35 cellular contexts compared by ENCODE assay signal in the genomic region with DNA sequence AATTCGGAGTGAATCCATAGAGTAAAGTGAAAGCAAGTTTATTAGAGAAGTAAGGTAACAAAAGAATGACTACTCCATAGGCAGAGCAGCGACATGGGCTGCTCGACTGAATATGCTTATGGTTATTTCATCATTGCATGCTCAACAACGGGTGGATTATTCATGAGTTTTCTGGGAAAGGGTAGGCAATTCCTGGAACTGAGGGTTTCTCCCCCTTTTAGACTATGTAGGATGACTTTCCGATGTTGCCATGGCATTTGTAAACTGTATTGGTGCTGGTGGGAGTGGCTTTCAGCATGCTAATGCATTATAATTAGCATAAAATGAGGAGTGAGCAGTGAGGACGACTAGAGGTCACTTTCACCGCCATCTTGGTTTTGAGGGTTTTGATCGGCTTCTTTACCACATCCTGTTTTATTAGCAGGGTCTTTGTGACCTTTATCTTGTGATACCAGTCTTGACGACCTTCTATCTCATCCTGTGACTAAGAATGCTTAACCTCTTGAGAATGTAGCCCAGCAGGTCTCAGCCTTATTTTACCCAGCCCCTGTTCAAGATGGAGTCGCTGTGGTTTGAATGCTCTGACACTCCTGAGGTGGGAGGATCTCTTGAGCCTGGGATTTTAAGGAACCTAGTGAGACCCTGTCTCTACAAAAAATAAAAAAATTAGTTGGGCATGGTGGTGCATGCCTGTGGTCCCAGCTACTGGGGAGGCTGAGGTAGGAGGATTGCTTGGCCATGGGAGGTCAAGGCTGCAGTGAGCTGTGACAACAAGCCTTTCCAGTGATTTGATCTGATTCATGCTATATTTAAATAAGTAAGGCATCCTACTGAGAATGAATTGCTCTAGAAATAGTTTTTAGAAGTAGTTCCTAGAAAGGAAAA. TPM values are rescaled to one million over a fixed set of nuclear protein-coding genes. Genes with fewer than 3 reads are reported as not detected.
"Had no signal": no experiment of that assay in that cellular context is flagged by ENCODE, and none has a peak within 500 bp of the region (broad histone marks: within the 10 kb centered on the region; RNA-seq: fewer than 3 reads in every experiment).

No MANE protein-coding gene starts in this region.

- H3K4me1 Mint-ChIP-seq: activated CD4-positive, alpha-beta T cell treated with anti-CD3 and anti-CD28 coated beads for 36 hours; activated CD4-positive, alpha-beta T cell treated with anti-CD3 and anti-CD28 coated beads, Interleukin-2, amount 10 ng/mL, durations not matched to agents 24 days and 14 days; activated CD8-positive, alpha-beta memory T cell treated with anti-CD3 and anti-CD28 coated beads, Interleukin-2, amount 10 ng/mL, durations not matched to agents 7 days and 5 days; activated naive CD4-positive, alpha-beta T cell treated with anti-CD3 and anti-CD28 coated beads, Interleukin-2, amount 50 U/mL, for 24 hours; activated naive CD8-positive, alpha-beta T cell treated with anti-CD3 and anti-CD28 coated beads, Interleukin-2, amount 10 ng/mL, durations not matched to agents 7 days and 5 days; T-helper 17 cell had no signal

- H3K27ac ChIP-seq: ascending aorta, breast epithelium, cardiac muscle cell, colonic mucosa, heart left ventricle had no signal

- H3K36me3 ChIP-seq: ascending aorta, breast epithelium, cardiac muscle cell, colonic mucosa, heart left ventricle had no signal

- H3K36me3 Mint-ChIP-seq: activated CD4-positive, alpha-beta memory T cell treated with anti-CD3 and anti-CD28 coated beads for 36 hours; activated CD8-positive, alpha-beta memory T cell treated with anti-CD3 and anti-CD28 coated beads, Interleukin-2, amount 10 ng/mL, durations not matched to agents 7 days and 5 days; activated naive CD4-positive, alpha-beta T cell treated with anti-CD3 and anti-CD28 coated beads, Interleukin-2, amount 50 U/mL, for 24 hours; activated naive CD8-positive, alpha-beta T cell treated with anti-CD3 and anti-CD28 coated beads, Interleukin-2, amount 10 ng/mL, durations not matched to agents 7 days and 5 days; brain had no signal

- FAIRE-seq: endometrium, frontal cortex had no signal

- H3K9me3 ChIP-seq: ascending aorta, breast epithelium, colonic mucosa, heart left ventricle had no signal

- H3K27me3 Mint-ChIP-seq: activated CD4-positive, alpha-beta memory T cell treated with anti-CD3 and anti-CD28 coated beads for 36 hours had no signal

- H3K27me3 ChIP-seq: ascending aorta, breast epithelium, colonic mucosa had no signal

- H3K4me3 ChIP-seq: ascending aorta, breast epithelium, cardiac muscle cell, colonic mucosa, heart left ventricle had no signal

- DNase-seq: activated CD4-positive, alpha-beta memory T cell treated with anti-CD3 and anti-CD28 coated beads for 36 hours; activated CD4-positive, alpha-beta T cell treated with anti-CD3 and anti-CD28 coated beads for 36 hours; activated CD4-positive, alpha-beta T cell treated with anti-CD3 and anti-CD28 coated beads, Interleukin-2, amount 10 ng/mL, durations not matched to agents 24 days and 14 days; activated CD4-positive, CD25-positive, alpha-beta regulatory T cell; activated CD4-positive, CD25-positive, alpha-beta regulatory T cell treated with anti-CD3 and anti-CD28 coated beads, Interleukin-2, amount 50 U/mL, for 72 hours; activated CD8-positive, alpha-beta memory T cell treated with anti-CD3 and anti-CD28 coated beads, Interleukin-2, amount 10 ng/mL, durations not matched to agents 7 days and 5 days; activated CD8-positive, alpha-beta memory T cell treated with anti-CD3 and anti-CD28 coated beads, Interleukin-2, amount 50 U/mL, for 4 hours; activated CD8-positive, alpha-beta T cell treated with anti-CD3 and anti-CD28 coated beads, Interleukin-2, amount 10 ng/mL, durations not matched to agents 7 days and 5 days; activated effector memory CD4-positive, alpha-beta T cell treated with anti-CD3 and anti-CD28 coated beads, Interleukin-2, amount 50 U/mL, for 16 hours; activated naive CD4-positive, alpha-beta T cell treated with anti-CD3 and anti-CD28 coated beads for 36 hours; activated naive CD8-positive, alpha-beta T cell treated with anti-CD3 and anti-CD28 coated beads, Interleukin-2, amount 10 ng/mL, durations not matched to agents 7 days and 5 days; activated T-cell treated with anti-CD3 and anti-CD28 coated beads, Interleukin-2, amount 50 U/mL, for 1 hour; activated T-cell treated with anti-CD3 and anti-CD28 coated beads, Interleukin-2, amount 50 U/mL, for 48 hours; central memory CD4-positive, alpha-beta T cell; cerebellar nuclear complex; colonic mucosa; effector CD8-positive, alpha-beta T cell; foreskin fibroblast; glutamatergic neuron; heart left ventricle; T-helper 1 cell; T-helper 17 cell; T1000 had no signal

- ATAC-seq: activated CD4-positive, alpha-beta T cell treated with anti-CD3 and anti-CD28 coated beads for 36 hours; activated CD8-positive, alpha-beta memory T cell treated with anti-CD3 and anti-CD28 coated beads, Interleukin-2, amount 10 ng/mL, durations not matched to agents 7 days and 5 days; activated CD8-positive, alpha-beta T cell treated with anti-CD3 and anti-CD28 coated beads, Interleukin-2, amount 10 ng/mL, durations not matched to agents 7 days and 5 days; esophagus mucosa; heart left ventricle; T-helper 17 cell had no signal

- H3K4me3 Mint-ChIP-seq: activated CD4-positive, alpha-beta memory T cell treated with anti-CD3 and anti-CD28 coated beads for 36 hours; activated CD4-positive, alpha-beta T cell treated with anti-CD3 and anti-CD28 coated beads for 36 hours; activated CD4-positive, alpha-beta T cell treated with anti-CD3 and anti-CD28 coated beads, Interleukin-2, amount 10 ng/mL, durations not matched to agents 24 days and 14 days; activated CD8-positive, alpha-beta memory T cell treated with anti-CD3 and anti-CD28 coated beads, Interleukin-2, amount 10 ng/mL, durations not matched to agents 7 days and 5 days; activated CD8-positive, alpha-beta T cell treated with anti-CD3 and anti-CD28 coated beads, Interleukin-2, amount 10 ng/mL, durations not matched to agents 7 days and 5 days; activated naive CD4-positive, alpha-beta T cell treated with anti-CD3 and anti-CD28 coated beads for 36 hours; activated naive CD4-positive, alpha-beta T cell treated with anti-CD3 and anti-CD28 coated beads, Interleukin-2, amount 50 U/mL, for 24 hours; activated naive CD8-positive, alpha-beta T cell treated with anti-CD3 and anti-CD28 coated beads, Interleukin-2, amount 10 ng/mL, durations not matched to agents 7 days and 5 days; activated T-helper 1 cell treated with anti-CD3 and anti-CD28 coated beads, Interleukin-12 subunit alpha, Interleukin-12 subunit beta, Interleukin-2, Interleukin-4 antibody, amounts not matched to agents 30 ng/mL and 10 ng/mL and 1 ng/mL, durations not matched to agents 14 hours and 24 hours and 36 hours; brain; T-helper 17 cell; T-helper 2 cell treated with Interferon-gamma antibody and Interleukin-4, amounts not matched to agents 5 μg/mL and 100 μg/mL, for 36 hours had no signal

- H3K9me3 Mint-ChIP-seq: activated CD4-positive, alpha-beta memory T cell treated with anti-CD3 and anti-CD28 coated beads for 36 hours; activated CD4-positive, alpha-beta T cell treated with anti-CD3 and anti-CD28 coated beads, Interleukin-2, amount 10 ng/mL, durations not matched to agents 24 days and 14 days; activated naive CD4-positive, alpha-beta T cell treated with anti-CD3 and anti-CD28 coated beads for 36 hours; activated naive CD4-positive, alpha-beta T cell treated with anti-CD3 and anti-CD28 coated beads, Interleukin-2, amount 50 U/mL, for 24 hours; activated naive CD8-positive, alpha-beta T cell treated with anti-CD3 and anti-CD28 coated beads, Interleukin-2, amount 10 ng/mL, durations not matched to agents 7 days and 5 days; activated T-helper 1 cell treated with anti-CD3 and anti-CD28 coated beads, Interleukin-12 subunit alpha, Interleukin-12 subunit beta, Interleukin-2, Interleukin-4 antibody, amounts not matched to agents 30 ng/mL and 10 ng/mL and 1 ng/mL, durations not matched to agents 14 hours and 24 hours and 36 hours; activated T-helper 2 cell treated with anti-CD3 and anti-CD28 coated beads, Interferon-gamma antibody, Interleukin-2, Interleukin-4, amounts not matched to agents 10 μg/mL and 5 μg/mL and 100 μg/mL, durations not matched to agents 14 hours and 24 hours and 36 hours; T-helper 2 cell treated with Interferon-gamma antibody and Interleukin-4, amounts not matched to agents 5 μg/mL and 100 μg/mL, for 36 hours had no signal

- H3K4me1 ChIP-seq: ascending aorta, breast epithelium, colonic mucosa, heart left ventricle had no signal

- H3K27ac Mint-ChIP-seq: activated CD4-positive, alpha-beta memory T cell treated with anti-CD3 and anti-CD28 coated beads for 36 hours; activated CD4-positive, alpha-beta T cell treated with anti-CD3 and anti-CD28 coated beads for 36 hours; activated CD4-positive, alpha-beta T cell treated with anti-CD3 and anti-CD28 coated beads, Interleukin-2, amount 10 ng/mL, durations not matched to agents 24 days and 14 days; activated CD8-positive, alpha-beta memory T cell treated with anti-CD3 and anti-CD28 coated beads, Interleukin-2, amount 10 ng/mL, durations not matched to agents 7 days and 5 days; activated CD8-positive, alpha-beta T cell treated with anti-CD3 and anti-CD28 coated beads, Interleukin-2, amount 10 ng/mL, durations not matched to agents 7 days and 5 days; activated naive CD4-positive, alpha-beta T cell treated with anti-CD3 and anti-CD28 coated beads for 36 hours; activated naive CD4-positive, alpha-beta T cell treated with anti-CD3 and anti-CD28 coated beads, Interleukin-2, amount 50 U/mL, for 24 hours; activated naive CD8-positive, alpha-beta T cell treated with anti-CD3 and anti-CD28 coated beads, Interleukin-2, amount 10 ng/mL, durations not matched to agents 7 days and 5 days; activated T-helper 1 cell treated with anti-CD3 and anti-CD28 coated beads, Interleukin-12 subunit alpha, Interleukin-12 subunit beta, Interleukin-2, Interleukin-4 antibody, amounts not matched to agents 30 ng/mL and 10 ng/mL and 1 ng/mL, durations not matched to agents 14 hours and 24 hours and 36 hours; activated T-helper 2 cell treated with anti-CD3 and anti-CD28 coated beads, Interferon-gamma antibody, Interleukin-2, Interleukin-4, amounts not matched to agents 10 μg/mL and 5 μg/mL and 100 μg/mL, durations not matched to agents 14 hours and 24 hours and 36 hours; brain; T-helper 17 cell; T-helper 2 cell treated with Interferon-gamma antibody and Interleukin-4, amounts not matched to agents 5 μg/mL and 100 μg/mL, for 36 hours had no signal

RNA-seq across cellular contexts. Expression of gene CEMIP, which starts 9.5 kb away (rescaled TPM):
- total RNA-seq: activated CD4-positive, alpha-beta T cell treated with anti-CD3 and anti-CD28 coated beads, Interleukin-2, amount 10 ng/mL, durations not matched to agents 24 days and 14 days; activated CD8-positive, alpha-beta memory T cell treated with anti-CD3 and anti-CD28 coated beads for 36 hours; activated CD8-positive, alpha-beta memory T cell treated with anti-CD3 and anti-CD28 coated beads, Interleukin-2, amount 10 ng/mL, durations not matched to agents 7 days and 5 days; activated CD8-positive, alpha-beta T cell treated with anti-CD3 and anti-CD28 coated beads, Interleukin-2, amount 10 ng/mL, durations not matched to agents 7 days and 5 days; activated naive CD4-positive, alpha-beta T cell treated with anti-CD3 and anti-CD28 coated beads for 36 hours; ascending aorta had no signal
